9 cellular contexts compared by ENCODE assay signal in the genomic region with DNA sequence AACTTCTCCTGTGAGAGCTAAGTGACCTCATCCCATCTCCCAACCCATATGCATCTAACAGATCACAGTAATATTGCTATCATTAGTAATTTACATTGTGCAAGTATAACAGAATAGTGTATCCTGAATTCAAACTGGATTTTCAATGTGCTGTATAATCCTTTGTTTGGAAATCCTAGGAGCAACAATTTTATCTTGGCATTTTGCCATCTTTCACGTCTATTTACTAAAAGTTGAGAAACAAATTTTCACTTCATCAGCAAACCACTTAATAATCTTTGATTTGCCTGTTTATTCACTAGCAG. TPM values are rescaled to one million over a fixed set of nuclear protein-coding genes. Genes with fewer than 3 reads are reported as not detected.
DNase-seq lines count a peak whose midpoint lies in the region; ATAC-seq and TF ChIP-seq lines count a peak whose summit lies in the region.
"Had no signal": no experiment of that assay in that cellular context is flagged by ENCODE, and none has a peak within 500 bp of the region (broad histone marks: within the 10 kb centered on the region; RNA-seq: fewer than 3 reads in every experiment).

No MANE protein-coding gene starts in this region.

- no peaks in the 10 kb centered on the region for H3K27me3 Mint-ChIP-seq in WTC11 (ENCODE audit: low read depth)

- H3K4me3 Mint-ChIP-seq in WTC11: peak overlapping the region; percentile 90

- intact Hi-C loops in left ventricle myocardium superior (cut with micrococcal nuclease) (no loop called here), transverse colon (cut with DNase I; ENCODE audit: low total_unique reads) (no loop called here), thyroid gland (cut with DNase I) (no loop called here)

- H3K9me2 ChIP-seq in hepatocyte (replicated peaks; ENCODE audit: insufficient read depth): no peaks in the 10 kb centered on the region

- POLR2A ChIA-PET in WTC11 (lab: Charles Lee): interaction anchor here (1.3 kb wide), 1 partner anchor 17 kb away, joined by 4 read pairs; no protein-coding TSS in a partner anchor

- TF ChIP-seq EP300 in transverse colon (IDR thresholded peaks at IDR 0.05; ENCODE audit: low read depth): no peak

- no peak overlapping the region for H2AFZ ChIP-seq in hepatocyte

- TF ChIP-seq POLR2A in transverse colon (IDR thresholded peaks at IDR 0.05): no peak
- TF ChIP-seq POLR2A in thyroid gland (IDR thresholded peaks at IDR 0.05): no peak

- in situ Hi-C loops in transverse colon (cut with MboI; ENCODE audit: low pct_ligation_motif_present in 1 of 4, low pct_unique_long_range_greater_than_20kb in 1 of 4, low sequenced_read_pairs in 3 of 4): loop anchor here in 1 of 4 donors (10.0 kb wide), 1 partner anchor 136 kb away; no protein-coding TSS in a partner anchor

- H3K36me3 ChIP-seq in right atrium auricular region (no peaks in the 10 kb centered on the region), hepatocyte (replicated peaks; ENCODE audit: insufficient read depth, low read depth) (no peaks in the 10 kb centered on the region), transverse colon (no peaks in the 10 kb centered on the region), thyroid gland (no peaks in the 10 kb centered on the region)

- peaks cover 85% of the 10 kb centered on the region for H3K79me2 ChIP-seq in hepatocyte

- no peaks in the 10 kb centered on the region for H3K9me3 Mint-ChIP-seq in WTC11

- TF ChIP-seq CTCF in right atrium auricular region (IDR thresholded peaks at IDR 0.05) (no peak), WTC11 (IDR thresholded peaks at IDR 0.05) (no peak), hepatocyte (IDR thresholded peaks at IDR 0.05; ENCODE audit: poor library complexity) (no peak), transverse colon (IDR thresholded peaks at IDR 0.05) (no peak), thyroid gland (IDR thresholded peaks at IDR 0.05) (no peak)

- H3K4me1 Mint-ChIP-seq in WTC11: peaks cover 53% of the 10 kb centered on the region

- no peak overlapping the region for H3K4me3 ChIP-seq in right atrium auricular region
- H3K4me3 ChIP-seq in hepatocyte: peak overlapping the region; percentile 34
- H3K4me3 ChIP-seq in transverse colon: peak overlapping the region in 1 of 4 donors; percentile 86
- no peak overlapping the region for H3K4me3 ChIP-seq in thyroid gland (replicated peaks in 1 of 3)

- H3K4me2 ChIP-seq in hepatocyte: peak overlapping the region; percentile 79

- peaks cover 0 to 60% of the 10 kb centered on the region in 2 donors for H3K4me1 ChIP-seq in right atrium auricular region
- peaks cover 23% of the 10 kb centered on the region for H3K4me1 ChIP-seq in hepatocyte (ENCODE audit: insufficient read depth)
- H3K4me1 ChIP-seq in transverse colon: peaks cover 8 to 76% (median 35%) of the 10 kb centered on the region in 4 donors
- H3K4me1 ChIP-seq in thyroid gland: peaks cover 37 to 40% of the 10 kb centered on the region in 2 donors

- ATAC-seq in left ventricle myocardium superior: no peak
- no peak for ATAC-seq in WTC11

- H3K27ac ChIP-seq in right atrium auricular region (peak overlapping the region; percentile 97 to 99), hepatocyte (peak overlapping the region; percentile 100), transverse colon (peak overlapping the region; percentile 97 to 98 (median 98)), thyroid gland (peak overlapping the region in 1 of 3 donors; percentile 14)

- WGBS in hepatocyte (ENCODE audit: low lambda C conversion rate, missing lambda C conversion rate): 17% methylated on average over 1 of the region's 1 CpG
- WGBS in transverse colon (ENCODE audit: low coverage in 1 of 2), 2 donors: 0 to 4% methylated on average over 1 of the region's 1 CpG
- WGBS in thyroid gland, 2 donors: 2 to 4% methylated on average over 1 of the region's 1 CpG

- CTCF ChIA-PET in WTC11 (lab: Charles Lee): interaction anchor here (0.7 to 2.5 kb wide), 2 partner anchors 17 to 298 kb away, joined by 3 to 14 read pairs; no protein-coding TSS in a partner anchor

- DNase-seq in right atrium auricular region (ENCODE audit: low spot score) (no peak), left ventricle myocardium superior (no peak), WTC11 (ENCODE audit: low spot score) (no peak), hepatocyte (ENCODE audit: low spot score) (no peak), transverse colon (no peak), NCI-H1436 treated with DMSO at 0.1 percent for 48 hours (lab: John Stamatoyannopoulos, UW) (no peak), thyroid gland (no peak)
- DNase-seq in stimulated activated CD8-positive, alpha-beta memory T cell treated with anti-CD3 and anti-CD28 coated beads, Interleukin-4, amount 100 ng/mL, for 48 hours: no peak
- DNase-seq: SHP77 treated with DMSO at 0.1 percent for 48 hours had no signal

- H3K27me3 ChIP-seq in right atrium auricular region: no peaks in the 10 kb centered on the region
- H3K27me3 ChIP-seq in hepatocyte: no peaks in the 10 kb centered on the region
- H3K27me3 ChIP-seq in transverse colon: no peaks in the 10 kb centered on the region
- no peaks in the 10 kb centered on the region for H3K27me3 ChIP-seq in thyroid gland

- H3K27ac Mint-ChIP-seq in WTC11: peak overlapping the region; percentile 48; the same call in 1 of the 2 replicates

- H3K9me3 ChIP-seq in right atrium auricular region: no peaks in the 10 kb centered on the region
- H3K9me3 ChIP-seq in hepatocyte (ENCODE audit: low read depth): no peaks in the 10 kb centered on the region
- H3K9me3 ChIP-seq in transverse colon: no peaks in the 10 kb centered on the region
- H3K9me3 ChIP-seq in thyroid gland: no peaks in the 10 kb centered on the region

- no peaks in the 10 kb centered on the region for H3K36me3 Mint-ChIP-seq in WTC11

- H4K20me1 ChIP-seq in hepatocyte (ENCODE audit: insufficient read depth, poor library complexity, severe bottlenecking): peaks cover 78% of the 10 kb centered on the region

TF ChIP-seq in WTC11, 78 proteins besides CTCF, POLR2A, EP300 and RAD21 (continues in another document):
- no peak for TF ChIP-seq ZNF263 (CRISPR knock-in tag; IDR thresholded peaks at IDR 0.05; ENCODE audit: low read depth)
- TF ChIP-seq, protein P1, sequence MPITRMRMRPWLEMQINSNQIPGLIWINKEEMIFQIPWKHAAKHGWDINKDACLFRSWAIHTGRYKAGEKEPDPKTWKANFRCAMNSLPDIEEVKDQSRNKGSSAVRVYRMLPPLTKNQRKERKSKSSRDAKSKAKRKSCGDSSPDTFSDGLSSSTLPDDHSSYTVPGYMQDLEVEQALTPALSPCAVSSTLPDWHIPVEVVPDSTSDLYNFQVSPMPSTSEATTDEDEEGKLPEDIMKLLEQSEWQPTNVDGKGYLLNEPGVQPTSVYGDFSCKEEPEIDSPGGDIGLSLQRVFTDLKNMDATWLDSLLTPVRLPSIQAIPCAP (CRISPR knock-in tag; IDR thresholded peaks at IDR 0.05): no peak
- TF ChIP-seq, protein P2, sequence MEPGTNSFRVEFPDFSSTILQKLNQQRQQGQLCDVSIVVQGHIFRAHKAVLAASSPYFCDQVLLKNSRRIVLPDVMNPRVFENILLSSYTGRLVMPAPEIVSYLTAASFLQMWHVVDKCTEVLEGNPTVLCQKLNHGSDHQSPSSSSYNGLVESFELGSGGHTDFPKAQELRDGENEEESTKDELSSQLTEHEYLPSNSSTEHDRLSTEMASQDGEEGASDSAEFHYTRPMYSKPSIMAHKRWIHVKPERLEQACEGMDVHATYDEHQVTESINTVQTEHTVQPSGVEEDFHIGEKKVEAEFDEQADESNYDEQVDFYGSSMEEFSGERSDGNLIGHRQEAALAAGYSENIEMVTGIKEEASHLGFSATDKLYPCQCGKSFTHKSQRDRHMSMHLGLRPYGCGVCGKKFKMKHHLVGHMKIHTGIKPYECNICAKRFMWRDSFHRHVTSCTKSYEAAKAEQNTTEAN (CRISPR knock-in tag; IDR thresholded peaks at IDR 0.05): no peak
- TF ChIP-seq ESRRA (CRISPR knock-in tag; IDR thresholded peaks at IDR 0.05; ENCODE audit: borderline replicate concordance): no peak
- TF ChIP-seq TEAD1 (CRISPR knock-in tag; IDR thresholded peaks at IDR 0.05): no peak
- TF ChIP-seq RELA (CRISPR knock-in tag; IDR thresholded peaks at IDR 0.05; ENCODE audit: borderline replicate concordance): no peak
- TF ChIP-seq ZNF138 (CRISPR knock-in tag; conservative IDR thresholded peaks at IDR 0.05): no peak
- no peak for TF ChIP-seq NFYB (CRISPR knock-in tag; conservative IDR thresholded peaks at IDR 0.05; ENCODE audit: low read depth)
- no peak for TF ChIP-seq KAT7 (CRISPR knock-in tag; IDR thresholded peaks at IDR 0.05; ENCODE audit: borderline replicate concordance)
- TF ChIP-seq ZNF121 (CRISPR knock-in tag; IDR thresholded peaks at IDR 0.05): no peak
- TF ChIP-seq ZNF219 (CRISPR knock-in tag; IDR thresholded peaks at IDR 0.05; ENCODE audit: borderline replicate concordance): no peak

RNA-seq across cellular contexts. Expression of a gene that starts 3.8 kb away (rescaled TPM):
- total RNA-seq in right atrium auricular region (10 to 100 TPM; 17.8 to 19.1 TPM), left ventricle myocardium superior (27.0 TPM), WTC11 (2021) (63.1 to 66.4 TPM (median 65.3 TPM) in 3 replicates), hepatocyte (38.7 and 55.7 TPM in 2 replicates), transverse colon (10 to 100 TPM; 45.2 to 59.7 (median 54.4) TPM), thyroid gland (10 to 100 TPM; 60.1 to 85.1 (median 64.3) TPM)
- 37.6 and 55.5 TPM in 2 replicates for polyA plus RNA-seq in hepatocyte
